9 cellular contexts compared by ENCODE assay signal in the genomic region with DNA sequence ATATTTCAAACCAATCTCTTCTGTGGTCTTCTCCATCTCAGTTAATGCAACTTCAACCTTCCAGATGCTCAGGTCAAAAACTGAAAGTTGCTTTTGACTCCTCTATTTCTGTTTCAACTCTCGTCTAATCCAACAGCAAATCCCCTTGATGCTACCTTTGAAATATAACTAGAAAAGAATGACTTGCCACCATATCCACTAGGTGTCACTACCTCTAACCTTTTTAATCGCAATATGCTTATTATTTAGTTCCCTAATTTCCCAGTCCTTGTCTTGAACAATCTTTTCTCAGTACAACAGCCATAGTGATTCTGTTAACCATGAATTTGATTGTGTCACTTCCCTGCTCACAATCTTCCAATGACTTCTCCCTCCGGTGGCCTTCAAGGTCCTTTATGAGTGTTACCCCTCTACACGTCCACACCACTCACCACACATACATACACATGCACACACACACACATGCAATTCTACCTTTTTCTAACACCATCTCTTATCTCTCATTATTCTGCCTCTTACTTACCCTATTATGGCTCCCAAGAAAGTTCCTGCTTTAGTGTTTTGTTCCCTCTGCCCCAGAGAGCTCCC.
DNase-seq lines count a peak whose midpoint lies in the region; ATAC-seq, FAIRE-seq and TF ChIP-seq lines count a peak whose summit lies in the region.
"Had no signal": no experiment of that assay in that cellular context is flagged by ENCODE, and none has a peak within 500 bp of the region (broad histone marks: within the 10 kb centered on the region; RNA-seq: fewer than 3 reads in every experiment).

No MANE protein-coding gene starts in this region.

- TF ChIP-seq POLR2A in testis (IDR thresholded peaks at IDR 0.05) = no peak

- H3K27ac ChIP-seq in kidney (ENCODE audit: low read depth in 2 of 2, low read length in 2 of 2) = no peak overlapping the region
- H3K27ac ChIP-seq in testis = no peak overlapping the region
- H3K27ac ChIP-seq: BLaER1 had no signal

- H3K36me3 ChIP-seq in kidney (ENCODE audit: control insufficient read depth in 1 of 2, insufficient read depth in 2 of 2, low read length in 2 of 2) = no peaks in the 10 kb centered on the region
- no peaks in the 10 kb centered on the region for H3K36me3 ChIP-seq in testis (ENCODE audit: low read depth, missing control alignments)
- H3K36me3 ChIP-seq: BLaER1 had no signal

- in situ Hi-C loops in SK-MEL-5 (cut with HindIII; ENCODE audit: low pct_unique_long_range_greater_than_20kb, low sequenced_read_pairs) = no loop called here

- 74 to 77% methylated on average over 4 of the region's 4 CpGs for WGBS in testis, 2 donors

- H3K4me1 ChIP-seq in kidney (ENCODE audit: control insufficient read depth in 1 of 2, insufficient read depth in 1 of 2, low read depth in 1 of 2, low read length in 2 of 2) (no peaks in the 10 kb centered on the region), testis (peaks cover 2% of the 10 kb centered on the region)

- intact Hi-C loops in kidney (cut with DNase I) (no loop called here), testis (cut with DNase I; ENCODE audit: low total_unique reads) (no loop called here)

- FAIRE-seq in kidney (lab: Jason Lieb, UNC) = peak; percentile 62

- H3K4me3 ChIP-seq in kidney (ENCODE audit: low read length in 2 of 2) (no peak overlapping the region), testis (no peak overlapping the region)
- H3K4me3 ChIP-seq: BLaER1 had no signal

- ATAC-seq in HG03354 (IDR thresholded peaks at IDR 0.05; ENCODE audit: poor library complexity, severe bottlenecking, unreplicated experiment) (peak; percentile 61), GM19455 (IDR thresholded peaks at IDR 0.05; ENCODE audit: unreplicated experiment) (no peak)

- no peaks in the 10 kb centered on the region for H3K9me3 ChIP-seq in kidney (ENCODE audit: control insufficient read depth in 1 of 2, low read length in 2 of 2)
- H3K9me3 ChIP-seq in testis = no peaks in the 10 kb centered on the region
- H3K9me3 ChIP-seq: BLaER1 had no signal

- TF ChIP-seq CTCF in kidney (IDR thresholded peaks at IDR 0.05; ENCODE audit: borderline replicate concordance, extremely low read depth, insufficient read depth) (peak; percentile 35), testis (IDR thresholded peaks at IDR 0.05) (peak in 1 of 3 experiments; percentile 27)

- peak; percentile 41 for DNase-seq in NCI-H1694 treated with DMSO at 0.1 percent for 48 hours (lab: John Stamatoyannopoulos, UW)
- no peak for DNase-seq in NCI-H1694 (lab: John Stamatoyannopoulos, UW)
- DNase-seq in SK-MEL-5 (ENCODE audit: low read depth, low spot score) = peak; percentile 51
- DNase-seq in kidney = no peak
- no peak for DNase-seq in testis
- no peak for DNase-seq in activated CD4-positive, alpha-beta T cell treated with anti-CD3 and anti-CD28 coated beads, Interleukin-2, amount 50 U/mL, for 48 hours

- H3K27me3 ChIP-seq in testis = no peaks in the 10 kb centered on the region
- H3K27me3 ChIP-seq: BLaER1 had no signal

- H3K9ac ChIP-seq in kidney (ENCODE audit: low read length in 2 of 2) = no peak overlapping the region
- H3K9ac ChIP-seq: BLaER1 had no signal

Comparison
In these comparisons a context has a peak if more than half of its experiments do, and no peak if none do; other contexts are left out.
1. DNase-seq: peak in NCI-H1694 treated with DMSO at 0.1 percent for 48 hours (single experiment) and SK-MEL-5 (single experiment); none in NCI-H1694 (single experiment), kidney (single experiment), testis (single experiment) and activated CD4-positive, alpha-beta T cell treated with anti-CD3 and anti-CD28 coated beads, Interleukin-2, amount 50 U/mL, for 48 hours (0 of 2).